ENCODE assay signal across 8 cellular contexts in the genomic region with DNA sequence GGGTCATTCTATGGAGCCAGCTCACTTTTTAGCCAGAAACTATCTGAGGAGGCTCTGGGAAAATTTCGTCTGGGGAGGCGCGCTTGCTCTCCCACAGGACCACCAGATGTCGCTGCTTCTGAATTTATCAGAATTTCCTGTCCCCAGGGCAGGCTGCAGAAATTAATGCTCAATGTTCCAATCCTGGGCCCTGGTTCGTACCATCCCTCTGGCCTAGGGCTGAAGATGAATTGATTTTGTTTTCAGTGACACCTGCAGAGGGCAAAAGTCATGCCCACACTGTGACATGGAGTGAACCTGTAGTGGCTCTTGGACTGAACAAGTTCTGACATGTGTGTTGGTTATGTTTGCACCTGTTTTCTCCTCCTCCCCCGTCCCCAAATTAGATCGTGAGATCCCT.
DNase-seq lines count a peak whose midpoint lies in the region; ATAC-seq and TF ChIP-seq lines count a peak whose summit lies in the region.

No MANE protein-coding gene starts in this region.

- no peak overlapping the region for H3K27ac Mint-ChIP-seq in activated B cell treated with CpG ODN at 0.5 μM for 24 hours
- H3K27ac Mint-ChIP-seq in central memory CD8-positive, alpha-beta T cell (ENCODE audit: low read depth) = no peak overlapping the region

- DNase-seq in NCI-H146 (lab: John Stamatoyannopoulos, UW) (peak; percentile 33), NCI-H146 treated with DMSO at 0.1 percent for 48 hours (lab: John Stamatoyannopoulos, UW; ENCODE audit: unreplicated experiment) (no peak), NCI-H1105 treated with DMSO at 0.1 percent for 48 hours (lab: John Stamatoyannopoulos, UW) (peak; percentile 57), activated B cell treated with CpG ODN at 0.5 μM for 24 hours (peak; percentile 18), lower leg skin (ENCODE audit: low spot score in 2 of 2) (peak; percentile 25 to 87)
- DNase-seq in central memory CD8-positive, alpha-beta T cell (ENCODE audit: low spot score in 2 of 2) = peak; percentile 23 to 36
- peak; percentile 5 for DNase-seq in stimulated activated CD8-positive, alpha-beta memory T cell treated with anti-CD3 and anti-CD28 coated beads, Interleukin-15, amount 100 ng/mL, for 24 hours (ENCODE audit: low read depth)

- ATAC-seq in activated B cell treated with CpG ODN at 0.5 μM for 24 hours (ENCODE audit: low read depth) (no peak), HG02938 (IDR thresholded peaks at IDR 0.05; ENCODE audit: unreplicated experiment) (no peak)
- no peak for ATAC-seq in central memory CD8-positive, alpha-beta T cell (replicated peaks; ENCODE audit: extremely low read depth, poor library complexity, severe bottlenecking)

- POLR2A ChIA-PET in activated B cell treated with CpG ODN at 0.5 μM for 24 hours (lab: Charles Lee) = no interaction called here

- no peak for TF ChIP-seq POLR2A in lower leg skin (IDR thresholded peaks at IDR 0.05)

- no peaks in the 10 kb centered on the region for H3K36me3 Mint-ChIP-seq in activated B cell treated with CpG ODN at 0.5 μM for 24 hours (ENCODE audit: low read depth)
- H3K36me3 Mint-ChIP-seq in central memory CD8-positive, alpha-beta T cell (ENCODE audit: insufficient read depth) = no peaks in the 10 kb centered on the region

- intact Hi-C loops in activated B cell treated with CpG ODN at 0.5 μM for 24 hours (cut with micrococcal nuclease) = loop anchor here (1.0 to 10.0 kb wide), 6 partner anchors 209 to 718 kb away; no protein-coding TSS in a partner anchor
- intact Hi-C loops in lower leg skin (cut with DNase I; ENCODE audit: low total_unique reads) = no loop called here

- H3K4me3 Mint-ChIP-seq in activated B cell treated with CpG ODN at 0.5 μM for 24 hours = no peak overlapping the region
- H3K4me3 Mint-ChIP-seq in central memory CD8-positive, alpha-beta T cell = no peak overlapping the region

- H3K9me3 Mint-ChIP-seq in activated B cell treated with CpG ODN at 0.5 μM for 24 hours = no peaks in the 10 kb centered on the region
- no peaks in the 10 kb centered on the region for H3K9me3 Mint-ChIP-seq in central memory CD8-positive, alpha-beta T cell

- WGBS in lower leg skin, 2 donors = 3 to 20% methylated on average over 7 of the region's 7 CpGs

- peaks cover 2% of the 10 kb centered on the region for H3K4me1 Mint-ChIP-seq in activated B cell treated with CpG ODN at 0.5 μM for 24 hours
- H3K4me1 Mint-ChIP-seq in central memory CD8-positive, alpha-beta T cell = no peaks in the 10 kb centered on the region

- CTCF ChIA-PET in activated B cell treated with CpG ODN at 0.5 μM for 24 hours (lab: Charles Lee) = interaction anchor here (0.7 to 3.1 kb wide), 9 partner anchors 12 to 731 kb away, joined by 3 to 30 read pairs (median 3); no protein-coding TSS in a partner anchor

- TF ChIP-seq CTCF in activated B cell treated with CpG ODN at 0.5 μM for 24 hours (IDR thresholded peaks at IDR 0.05) = no peak
- peak in 1 of 3 donors; percentile 65 for TF ChIP-seq CTCF in lower leg skin (IDR thresholded peaks at IDR 0.05)

- H3K4me3 ChIP-seq in lower leg skin (ENCODE audit: low read depth, poor library complexity, severe bottlenecking) = no peak overlapping the region

- H3K27me3 Mint-ChIP-seq in activated B cell treated with CpG ODN at 0.5 μM for 24 hours = peaks cover 8% of the 10 kb centered on the region
- H3K27me3 Mint-ChIP-seq in central memory CD8-positive, alpha-beta T cell = peaks cover 29% of the 10 kb centered on the region
